ENCODE assay signal across 17 cellular contexts in genomic region chr6:85637579-85637978, GRCh38. TPM values are rescaled to one million over a fixed set of nuclear protein-coding genes. Genes with fewer than 3 reads are reported as not detected.
DNase-seq lines count a peak whose midpoint lies in the region; ATAC-seq, FAIRE-seq and TF ChIP-seq lines count a peak whose summit lies in the region.
"Had no signal": no experiment of that assay in that cellular context is flagged by ENCODE, and none has a peak within 500 bp of the region (broad histone marks: within the 10 kb centered on the region; RNA-seq: fewer than 3 reads in every experiment).

No MANE protein-coding gene starts in this region.

- TF ChIP-seq POLR2A in HepG2 (IDR thresholded peaks at IDR 0.05; ENCODE audit: insufficient read depth in 1 of 2, low read depth in 2 of 2, low read length in 2 of 2) (no peak), right lobe of liver (IDR thresholded peaks at IDR 0.05) (no peak)

- in situ Hi-C loops in HepG2 (cut with HindIII; ENCODE audit: extremely low pct_ligation_motif_present, low pct_unique_long_range_greater_than_20kb), result no loop called here

- H3K4me1 Mint-ChIP-seq in IgD-negative memory B cell, result peaks cover 26 to 48% (median 41%) of the 10 kb centered on the region in 3 donors
- H3K4me1 Mint-ChIP-seq in activated naive CD8-positive, alpha-beta T cell treated with anti-CD3 and anti-CD28 coated beads, Interleukin-2, amount 10 ng/mL, durations not matched to agents 7 days and 5 days, result peaks cover 43% of the 10 kb centered on the region
- peaks cover 66% of the 10 kb centered on the region for H3K4me1 Mint-ChIP-seq in stimulated activated naive CD8-positive, alpha-beta T cell treated with anti-CD3 and anti-CD28 coated beads, Interleukin-15, amount 100 ng/mL, for 72 hours
- peaks cover 57 to 76% (median 76%) of the 10 kb centered on the region in 3 donors for H3K4me1 Mint-ChIP-seq in CD8-positive, alpha-beta memory T cell

- H3K9me3 ChIP-seq in HepG2 (ENCODE audit: low read length) (no peaks in the 10 kb centered on the region), right lobe of liver (no peaks in the 10 kb centered on the region)
- H3K9me3 ChIP-seq in CD8-positive, alpha-beta memory T cell (ENCODE audit: low read length), result no peaks in the 10 kb centered on the region
- H3K9me3 ChIP-seq: tibial artery had no signal

- DNase-seq in HepG2 (ENCODE audit: low spot score), result no peak
- DNase-seq in right lobe of liver, result no peak
- no peak for DNase-seq in activated naive CD8-positive, alpha-beta T cell treated with anti-CD3 and anti-CD28 coated beads, Interleukin-2, amount 10 ng/mL, durations not matched to agents 7 days and 5 days
- DNase-seq in stimulated activated naive CD8-positive, alpha-beta T cell treated with anti-CD3 and anti-CD28 coated beads, Interleukin-15, amount 100 ng/mL, for 72 hours, result no peak
- no peak for DNase-seq in amygdala (lab: John Stamatoyannopoulos, UW)
- no peak for DNase-seq in CD8-positive, alpha-beta memory T cell
- DNase-seq: glutamatergic neuron; H7; left ventricle myocardium superior; NCI-H1436 treated with DMSO at 0.1 percent for 48 hours; NK-92 treated with Interleukin-12 subunit alpha and Interleukin-12 subunit beta, amount 100 ng/mL, for 24 hours; stimulated activated CD4-positive, alpha-beta T cell treated with anti-CD3 and anti-CD28 coated beads, Interleukin-4, amount 100 ng/mL, for 4 hours; stimulated activated CD8-positive, alpha-beta memory T cell treated with anti-CD3 and anti-CD28 coated beads, Interleukin-4, amount 100 ng/mL, for 48 hours; tibial artery; WERI-Rb-1 had no signal

- H3K9me3 Mint-ChIP-seq in IgD-negative memory B cell, result no peaks in the 10 kb centered on the region
- H3K9me3 Mint-ChIP-seq in activated naive CD8-positive, alpha-beta T cell treated with anti-CD3 and anti-CD28 coated beads, Interleukin-2, amount 10 ng/mL, durations not matched to agents 7 days and 5 days, result no peaks in the 10 kb centered on the region
- no peaks in the 10 kb centered on the region for H3K9me3 Mint-ChIP-seq in stimulated activated naive CD8-positive, alpha-beta T cell treated with anti-CD3 and anti-CD28 coated beads, Interleukin-15, amount 100 ng/mL, for 72 hours
- no peaks in the 10 kb centered on the region for H3K9me3 Mint-ChIP-seq in CD8-positive, alpha-beta memory T cell
- H3K9me3 Mint-ChIP-seq: activated naive CD4-positive, alpha-beta T cell treated with anti-CD3 and anti-CD28 coated beads, Interleukin-2, amount 50 U/mL, for 72 hours had no signal

- H2AFZ ChIP-seq in HepG2 (ENCODE audit: low read length), result no peak overlapping the region

- H3K36me3 ChIP-seq in HepG2 (replicated peaks in 1 of 2; ENCODE audit: control insufficient read depth in 1 of 2, insufficient read depth in 2 of 2, low read length in 2 of 2) (peaks cover 18 to 72% of the 10 kb centered on the region in 2 experiments), right lobe of liver (peaks cover 0 to 76% (median 27%) of the 10 kb centered on the region in 4 donors)
- H3K36me3 ChIP-seq in CD8-positive, alpha-beta memory T cell (ENCODE audit: insufficient read depth, low read length), result peaks cover 44% of the 10 kb centered on the region

- BruUV-seq in HepG2 (replicated peaks; lab: Mats Ljungman, UMichigan), result TSS peak; percentile 0

- POLR2A ChIA-PET in HepG2 (lab: Yijun Ruan, JAX), result interaction anchor here (0.6 to 4.3 kb wide), 2 partner anchors 16 to 41 kb away, joined by 3 to 27 read pairs; no protein-coding TSS in a partner anchor
- POLR2A ChIA-PET in activated naive CD8-positive, alpha-beta T cell treated with anti-CD3 and anti-CD28 coated beads, Interleukin-2, amount 10 ng/mL, durations not matched to agents 7 days and 5 days (lab: Charles Lee), result interaction anchor here (9.7 kb wide), 1 partner anchor 37 kb away, joined by 645 read pairs; no protein-coding TSS in a partner anchor
- POLR2A ChIA-PET in CD8-positive, alpha-beta memory T cell (lab: Charles Lee), result interaction anchor here (10.0 kb wide), 1 partner anchor 39 kb away, joined by 356 read pairs; no protein-coding TSS in a partner anchor

- peaks cover 94% of the 10 kb centered on the region for H3K79me2 ChIP-seq in HepG2 (ENCODE audit: insufficient read depth, low read length)

- 89% methylated on average over 3 of the region's 3 CpGs for WGBS in HepG2 (ENCODE audit: low lambda C conversion rate)
- WGBS in right lobe of liver (ENCODE audit: insufficient coverage, low coverage, low lambda C conversion rate, missing lambda C conversion rate), result 55% methylated on average over 3 of the region's 3 CpGs

- H3K27me3 ChIP-seq in HepG2 (ENCODE audit: control insufficient read depth in 1 of 2, insufficient read depth in 2 of 2, low read length in 2 of 2) (no peaks in the 10 kb centered on the region; a peak in 1 of 5 replicates), right lobe of liver (no peaks in the 10 kb centered on the region)
- no peaks in the 10 kb centered on the region for H3K27me3 ChIP-seq in CD8-positive, alpha-beta memory T cell (ENCODE audit: insufficient read depth, low read length, poor library complexity, severe bottlenecking)
- H3K27me3 ChIP-seq: tibial artery had no signal

- H3K9ac ChIP-seq in HepG2 (ENCODE audit: insufficient read depth, low read depth, low read length), result no peak overlapping the region

- H3K4me3 Mint-ChIP-seq in IgD-negative memory B cell, result peak overlapping the region in 1 of 4 donors; percentile 39
- H3K4me3 Mint-ChIP-seq in activated naive CD8-positive, alpha-beta T cell treated with anti-CD3 and anti-CD28 coated beads, Interleukin-2, amount 10 ng/mL, durations not matched to agents 7 days and 5 days, result peak overlapping the region; percentile 4
- peak overlapping the region; percentile 18 to 49 for H3K4me3 Mint-ChIP-seq in stimulated activated naive CD8-positive, alpha-beta T cell treated with anti-CD3 and anti-CD28 coated beads, Interleukin-15, amount 100 ng/mL, for 72 hours
- H3K4me3 Mint-ChIP-seq in CD8-positive, alpha-beta memory T cell, result peak overlapping the region in 1 of 7 donors; percentile 12

- intact Hi-C loops in HepG2 (cut with micrococcal nuclease; ENCODE audit: unreplicated experiment), result no loop called here
- intact Hi-C loops in right lobe of liver (cut with DNase I), result no loop called here

- no peak overlapping the region for H3K27ac ChIP-seq in HepG2 (ENCODE audit: extremely low read length, insufficient read depth, low read length)
- H3K27ac ChIP-seq in right lobe of liver, result no peak overlapping the region
- H3K27ac ChIP-seq in CD8-positive, alpha-beta memory T cell (ENCODE audit: low read depth, low read length), result no peak overlapping the region
- H3K27ac ChIP-seq: tibial artery, WERI-Rb-1 had no signal

- TF ChIP-seq RAD21 in HepG2 (CRISPR knock-in tag; IDR thresholded peaks at IDR 0.05), result no peak

- H3K27ac Mint-ChIP-seq in IgD-negative memory B cell, result peak overlapping the region in 2 of 3 donors; percentile 33 to 47
- H3K27ac Mint-ChIP-seq in activated naive CD8-positive, alpha-beta T cell treated with anti-CD3 and anti-CD28 coated beads, Interleukin-2, amount 10 ng/mL, durations not matched to agents 7 days and 5 days, result peak overlapping the region; percentile 8
- peak overlapping the region in 1 of 2 donors; percentile 1 for H3K27ac Mint-ChIP-seq in stimulated activated naive CD8-positive, alpha-beta T cell treated with anti-CD3 and anti-CD28 coated beads, Interleukin-15, amount 100 ng/mL, for 72 hours
- H3K27ac Mint-ChIP-seq in CD8-positive, alpha-beta memory T cell, result peak overlapping the region in 3 of 8 donors; percentile 15 to 40 (median 37)

- H3K4me3 ChIP-seq in HepG2 (replicated peaks in 1 of 3; ENCODE audit: insufficient read depth in 1 of 3, low read depth in 2 of 3, low read length in 3 of 3) (no peak overlapping the region), right lobe of liver (no peak overlapping the region)
- no peak overlapping the region for H3K4me3 ChIP-seq in CD8-positive, alpha-beta memory T cell (ENCODE audit: low read length)
- H3K4me3 ChIP-seq: tibial artery had no signal

- H3K4me1 ChIP-seq in HepG2 (ENCODE audit: insufficient read depth, low read length) (peaks cover 64% of the 10 kb centered on the region), right lobe of liver (peaks cover 0 to 37% (median 5%) of the 10 kb centered on the region in 4 donors)
- peaks cover 41% of the 10 kb centered on the region for H3K4me1 ChIP-seq in CD8-positive, alpha-beta memory T cell (ENCODE audit: insufficient read depth, low read length)

- no peak for TF ChIP-seq EP300 in HepG2 (IDR thresholded peaks at IDR 0.05; ENCODE audit: low read depth in 2 of 2, low read length in 2 of 2)
- TF ChIP-seq EP300 in HepG2 (CRISPR knock-in tag; IDR thresholded peaks at IDR 0.05; ENCODE audit: borderline replicate concordance), result no peak

- H3K27me3 Mint-ChIP-seq in IgD-negative memory B cell, result no peaks in the 10 kb centered on the region
- no peaks in the 10 kb centered on the region for H3K27me3 Mint-ChIP-seq in activated naive CD8-positive, alpha-beta T cell treated with anti-CD3 and anti-CD28 coated beads, Interleukin-2, amount 10 ng/mL, durations not matched to agents 7 days and 5 days
- H3K27me3 Mint-ChIP-seq in stimulated activated naive CD8-positive, alpha-beta T cell treated with anti-CD3 and anti-CD28 coated beads, Interleukin-15, amount 100 ng/mL, for 72 hours, result no peaks in the 10 kb centered on the region
- H3K27me3 Mint-ChIP-seq in CD8-positive, alpha-beta memory T cell, result peaks cover 0 to under 1% of the 10 kb centered on the region in 2 donors

- no peak overlapping the region for H3K4me2 ChIP-seq in HepG2 (ENCODE audit: low read depth, low read length)

- FAIRE-seq in HepG2 (lab: Jason Lieb, UNC), result no peak

- peaks cover 67% of the 10 kb centered on the region for H4K20me1 ChIP-seq in HepG2 (ENCODE audit: insufficient read depth, low read length)

- CTCF ChIA-PET in HepG2 (lab: Yijun Ruan, JAX; ENCODE audit: low intra/inter-chr PET ratio, low total read pairs), result no interaction called here
- CTCF ChIA-PET in CD8-positive, alpha-beta memory T cell (lab: Charles Lee), result interaction anchor here (8.7 kb wide), 1 partner anchor 40 kb away, joined by 86 read pairs; no protein-coding TSS in a partner anchor

- peaks cover 12% of the 10 kb centered on the region for H3K36me3 Mint-ChIP-seq in IgD-negative memory B cell
- peaks cover 62% of the 10 kb centered on the region for H3K36me3 Mint-ChIP-seq in activated naive CD8-positive, alpha-beta T cell treated with anti-CD3 and anti-CD28 coated beads, Interleukin-2, amount 10 ng/mL, durations not matched to agents 7 days and 5 days
- peaks cover 7 to 87% (median 30%) of the 10 kb centered on the region in 3 donors for H3K36me3 Mint-ChIP-seq in CD8-positive, alpha-beta memory T cell

- ATAC-seq in HepG2 (no peak), right lobe of liver (no peak)
- no peak for ATAC-seq in activated naive CD8-positive, alpha-beta T cell treated with anti-CD3 and anti-CD28 coated beads, Interleukin-2, amount 10 ng/mL, durations not matched to agents 7 days and 5 days (ENCODE audit: low read depth)
- ATAC-seq in stimulated activated naive CD8-positive, alpha-beta T cell treated with anti-CD3 and anti-CD28 coated beads, Interleukin-15, amount 100 ng/mL, for 72 hours, result no peak
- ATAC-seq: activated naive CD4-positive, alpha-beta T cell treated with anti-CD3 and anti-CD28 coated beads, Interleukin-2, amount 50 U/mL, for 72 hours; left ventricle myocardium superior had no signal

- TF ChIP-seq CTCF in HepG2 (CRISPR knock-in tag; IDR thresholded peaks at IDR 0.05) (no peak), right lobe of liver (IDR thresholded peaks at IDR 0.05) (no peak)

RNA-seq across cellular contexts. Expression of gene SYNCRIP, which starts 5.1 kb away (rescaled TPM):
- total RNA-seq in HepG2 (2016; rRNA removed; fragmentation: Illumina TruSeq; extraction: Trizol) (112 and 183 TPM in 2 replicates), right lobe of liver (10 to 100 TPM; 27.8 to 47.3 (median 39.4) TPM)
- total RNA-seq in HepG2 (2016; cell fraction: cytosol; rRNA removed; fragmentation: Illumina TruSeq; extraction: Trizol; ENCODE audit: low read depth), result 11.4 and 13.0 TPM in 2 replicates
- total RNA-seq in HepG2 (2016; cell fraction: insoluble cytoplasmic fraction; rRNA removed; fragmentation: Illumina TruSeq; extraction: Trizol), result 101 and 177 TPM in 2 replicates
- 28.5 and 32.6 TPM in 2 replicates for total RNA-seq in HepG2 (2016; cell fraction: membrane; rRNA removed; fragmentation: Illumina TruSeq; extraction: Trizol)
- 112 TPM in 2 replicates for total RNA-seq in HepG2 (2016; cell fraction: nucleus; rRNA removed; fragmentation: Illumina TruSeq; extraction: Trizol)
- polyA plus RNA-seq in HepG2 (2011; rRNA removed) (6.8 and 8.1 TPM in 2 replicates), IgD-negative memory B cell (69.4 TPM)
- polyA plus RNA-seq in HepG2 (2011; cell fraction: cytosol; rRNA removed), result 3.2 and 5.2 TPM in 2 replicates
- polyA plus RNA-seq in HepG2 (2011; cell fraction: nucleus; rRNA removed), result 6.9 and 7.9 TPM in 2 replicates
- polyA plus RNA-seq in HepG2 (2012), result 41.5 and 63.8 TPM in 2 replicates
- polyA plus RNA-seq in HepG2 (2016; cell fraction: cytosol; fragmentation: Illumina TruSeq; extraction: Trizol; ENCODE audit: low read depth), result 5.1 and 5.8 TPM in 2 replicates
- 185 and 186 TPM in 2 replicates for polyA plus RNA-seq in HepG2 (2016; cell fraction: insoluble cytoplasmic fraction; fragmentation: Illumina TruSeq; extraction: Trizol; ENCODE audit: low read depth)
- 12.7 and 15.0 TPM in 2 replicates for polyA plus RNA-seq in HepG2 (2016; cell fraction: membrane; fragmentation: Illumina TruSeq; extraction: Trizol; ENCODE audit: low read depth)
- polyA plus RNA-seq in HepG2 (2016; cell fraction: nucleus; fragmentation: Illumina TruSeq; extraction: Trizol; ENCODE audit: insufficient read depth, low read depth), result 74.1 and 83.2 TPM in 2 replicates
- 7.5 and 23.4 TPM in 2 replicates for polyA minus RNA-seq in HepG2 (2011; rRNA and poly(A)+ RNA removed; ENCODE audit: low replicate concordance)
- 13.1 and 17.5 TPM in 2 replicates for polyA minus RNA-seq in HepG2 (2011; cell fraction: cytosol; rRNA and poly(A)+ RNA removed)
- 70.1 and 89.5 TPM in 2 replicates for polyA minus RNA-seq in HepG2 (2011; cell fraction: nucleus; rRNA and poly(A)+ RNA removed)
- total RNA-seq in activated naive CD8-positive, alpha-beta T cell treated with anti-CD3 and anti-CD28 coated beads, Interleukin-2, amount 10 ng/mL, durations not matched to agents 7 days and 5 days, result 10 to 100 TPM; 94.4 to 99.3 TPM
- total RNA-seq in CD8-positive, alpha-beta memory T cell, result 100 to 1,000 TPM; 247 to 249 TPM
- 81.6 TPM for polyA plus RNA-seq in CD8-positive, alpha-beta memory T cell

RNA-seq across cellular contexts. Expression of gene SNX14, which starts 43.9 kb away (rescaled TPM):
- total RNA-seq in HepG2 (2016; rRNA removed; fragmentation: Illumina TruSeq; extraction: Trizol) (61.9 and 112 TPM in 2 replicates), right lobe of liver (10 to 100 TPM; 35.0 to 72.5 (median 51.9) TPM)
- total RNA-seq in HepG2 (2016; cell fraction: cytosol; rRNA removed; fragmentation: Illumina TruSeq; extraction: Trizol; ENCODE audit: low read depth), result 41.2 and 50.0 TPM in 2 replicates
- 54.2 and 101 TPM in 2 replicates for total RNA-seq in HepG2 (2016; cell fraction: insoluble cytoplasmic fraction; rRNA removed; fragmentation: Illumina TruSeq; extraction: Trizol)
- total RNA-seq in HepG2 (2016; cell fraction: membrane; rRNA removed; fragmentation: Illumina TruSeq; extraction: Trizol), result 32.9 and 40.9 TPM in 2 replicates
- 146 and 153 TPM in 2 replicates for total RNA-seq in HepG2 (2016; cell fraction: nucleus; rRNA removed; fragmentation: Illumina TruSeq; extraction: Trizol)
- polyA plus RNA-seq in HepG2 (2011; rRNA removed) (70.1 and 83.5 TPM in 2 replicates), IgD-negative memory B cell (32.8 TPM)
- polyA plus RNA-seq in HepG2 (2011; cell fraction: cytosol; rRNA removed), result 33.1 and 52.9 TPM in 2 replicates
- polyA plus RNA-seq in HepG2 (2011; cell fraction: nucleus; rRNA removed), result 54.3 and 59.6 TPM in 2 replicates
- polyA plus RNA-seq in HepG2 (2012), result 72.4 and 94.2 TPM in 2 replicates
- polyA plus RNA-seq in HepG2 (2016; cell fraction: cytosol; fragmentation: Illumina TruSeq; extraction: Trizol; ENCODE audit: low read depth), result 6.0 and 7.3 TPM in 2 replicates
- polyA plus RNA-seq in HepG2 (2016; cell fraction: insoluble cytoplasmic fraction; fragmentation: Illumina TruSeq; extraction: Trizol; ENCODE audit: low read depth), result 42.2 and 43.7 TPM in 2 replicates
- 12.2 and 13.6 TPM in 2 replicates for polyA plus RNA-seq in HepG2 (2016; cell fraction: membrane; fragmentation: Illumina TruSeq; extraction: Trizol; ENCODE audit: low read depth)
- 146 and 157 TPM in 2 replicates for polyA plus RNA-seq in HepG2 (2016; cell fraction: nucleus; fragmentation: Illumina TruSeq; extraction: Trizol; ENCODE audit: insufficient read depth, low read depth)
- 25.1 and 77.1 TPM in 2 replicates for polyA minus RNA-seq in HepG2 (2011; rRNA and poly(A)+ RNA removed; ENCODE audit: low replicate concordance)
- 52.8 and 53.6 TPM in 2 replicates for polyA minus RNA-seq in HepG2 (2011; cell fraction: cytosol; rRNA and poly(A)+ RNA removed)
- polyA minus RNA-seq in HepG2 (2011; cell fraction: nucleus; rRNA and poly(A)+ RNA removed), result 161 and 172 TPM in 2 replicates
- total RNA-seq in activated naive CD8-positive, alpha-beta T cell treated with anti-CD3 and anti-CD28 coated beads, Interleukin-2, amount 10 ng/mL, durations not matched to agents 7 days and 5 days, result 10 to 100 TPM; 55.6 to 67.5 TPM
- 10 to 100 TPM; 52.4 to 56.1 TPM for total RNA-seq in CD8-positive, alpha-beta memory T cell
- 48.9 TPM for polyA plus RNA-seq in CD8-positive, alpha-beta memory T cell
